Comparison of ENCODE assay signal across 26 cellular contexts in the genomic region with DNA sequence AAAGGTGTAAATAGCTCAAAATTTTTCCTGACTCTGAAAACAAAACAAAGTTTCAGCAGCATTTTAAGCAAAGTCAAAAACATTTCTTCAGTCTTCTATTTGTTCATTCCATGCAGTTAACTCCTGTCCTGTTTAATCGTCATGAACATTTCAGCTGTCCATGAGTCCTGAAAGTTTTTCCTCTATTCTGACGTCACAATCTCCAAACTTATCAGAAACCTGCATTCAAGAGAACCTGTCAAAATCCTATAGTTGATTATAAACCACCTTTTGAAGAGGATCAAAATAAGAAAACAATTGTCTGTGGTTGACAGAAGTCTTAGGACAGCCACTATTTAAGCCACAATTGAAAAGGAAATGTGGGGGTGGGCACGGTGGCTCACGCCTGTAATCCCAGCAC. TPM values are rescaled to one million over a fixed set of nuclear protein-coding genes. Genes with fewer than 3 reads are reported as not detected.
"Had no signal": no experiment of that assay in that cellular context is flagged by ENCODE, and none has a peak within 500 bp of the region (broad histone marks: within the 10 kb centered on the region; RNA-seq: fewer than 3 reads in every experiment).

No MANE protein-coding gene starts in this region.

- H3K9me3 ChIP-seq: SJSA1 had no signal

- H3K4me1 ChIP-seq: SJSA1 had no signal

- H3K4me3 ChIP-seq: SJSA1, SK-N-MC had no signal

- H3K27ac ChIP-seq: HL-60, KMS-11, SJSA1, SK-N-MC had no signal

- H3K4me2 ChIP-seq: KMS-11 had no signal

- ATAC-seq: Panc1, PC-3 had no signal

- H3K27me3 ChIP-seq: SJSA1 had no signal

- H3K36me3 ChIP-seq: SJSA1 had no signal

- FAIRE-seq: HTR-8/SVneo had no signal

- DNase-seq: IMR-90, Kasumi-1, MM.1S, NCI-H1092 treated with DMSO at 0.1 percent for 48 hours, NCI-H1436, NCI-H187, NCI-H2029, NCI-H2081 treated with DMSO at 0.1 percent for 48 hours, NCI-H2171, NCI-H226, NCI-H446, NCI-H510A, NCI-H524 treated with DMSO at 0.1 percent for 48 hours, NCI-H69, NCI-H774, PC-3, Right ventricle myocardium superior, SIG-M5 had no signal

- H3K9ac ChIP-seq: KMS-11 had no signal

RNA-seq across cellular contexts. Expression of a gene that starts 15.4 kb away (rescaled TPM):
- total RNA-seq: OCI-LY7, PC-3, SJSA1 had no signal

RNA-seq across cellular contexts. Expression of a gene that starts 41.1 kb away (rescaled TPM):
- total RNA-seq: IMR-90, OCI-LY7 had no signal

RNA-seq across cellular contexts. Expression of a gene that starts 45.2 kb away (rescaled TPM):
- total RNA-seq: IMR-90, M059J, OCI-LY7, PC-3, Right ventricle myocardium superior, SJSA1 had no signal
- polyA plus RNA-seq: IMR-90 had no signal
